14 cellular contexts compared by ENCODE assay signal in genomic region chr10:74821501-74821900, GRCh38. TPM values are rescaled to one million over a fixed set of nuclear protein-coding genes. Genes with fewer than 3 reads are reported as not detected.
A peak's percentile ranks its signal among the peaks of the same experiment; 100 is the strongest.
DNase-seq lines count a peak whose midpoint lies in the region; ATAC-seq and TF ChIP-seq lines count a peak whose summit lies in the region.
"Had no signal": no experiment of that assay in that cellular context is flagged by ENCODE, and none has a peak within 500 bp of the region (broad histone marks: within the 10 kb centered on the region; RNA-seq: fewer than 3 reads in every experiment).

No MANE protein-coding gene starts in this region.

- DNase-seq in DMS53 treated with DMSO at 0.1 percent for 48 hours (lab: John Stamatoyannopoulos, UW; ENCODE audit: unreplicated experiment) (peak; percentile 59), NCI-H1417 (lab: John Stamatoyannopoulos, UW) (peak in 2 of 3 experiments; percentile 17 to 65), psoas muscle (no peak), aorta (no peak), esophagus muscularis mucosa (ENCODE audit: extremely low spot score) (no peak), OCI-M1 (lab: John Stamatoyannopoulos, UW) (no peak)
- DNase-seq: activated naive CD4-positive, alpha-beta T cell treated with anti-CD3 and anti-CD28 coated beads, Interleukin-2, amount 50 U/mL, for 16 hours; C1 segment of cervical spinal cord; caudate nucleus; NCI-H187; retina; stimulated activated CD4-positive, alpha-beta T cell treated with anti-CD3 and anti-CD28 coated beads, Interleukin-4, amount 100 ng/mL, for 1 hour had no signal

- peak overlapping the region in 2 of 5 experiments; percentile 36 to 91 for H3K4me3 Mint-ChIP-seq in brain

- H3K4me1 ChIP-seq in psoas muscle (peaks cover 33% of the 10 kb centered on the region), aorta (ENCODE audit: control insufficient read depth in 1 of 2, insufficient read depth in 2 of 2, low read length in 2 of 2) (peaks cover 2 to 5% of the 10 kb centered on the region in 2 donors), esophagus muscularis mucosa (peaks cover 26 to 33% (median 30%) of the 10 kb centered on the region in 4 donors)

- WGBS in psoas muscle, 3 donors = 41 to 75% (median 53%) methylated on average over 3 of the region's 3 CpGs
- WGBS in aorta, 2 donors = 28 to 29% methylated on average over 3 of the region's 3 CpGs
- 85% methylated on average over 3 of the region's 3 CpGs for WGBS in esophagus muscularis mucosa

- H3K4me3 ChIP-seq in psoas muscle (no peak overlapping the region), aorta (ENCODE audit: low read length in 2 of 2) (no peak overlapping the region), esophagus muscularis mucosa (no peak overlapping the region)
- H3K4me3 ChIP-seq: SJSA1 had no signal

- peaks cover 4% of the 10 kb centered on the region for H3K36me3 Mint-ChIP-seq in brain

- H3K27me3 ChIP-seq in psoas muscle (ENCODE audit: insufficient read depth in 3 of 3, low read length in 2 of 3) (no peaks in the 10 kb centered on the region), aorta (ENCODE audit: control insufficient read depth in 1 of 2, insufficient read depth in 2 of 2, low read length in 1 of 2) (no peaks in the 10 kb centered on the region), esophagus muscularis mucosa (no peaks in the 10 kb centered on the region)
- H3K27me3 ChIP-seq: SJSA1 had no signal

- no peaks in the 10 kb centered on the region for H3K27me3 Mint-ChIP-seq in brain

- H3K27ac ChIP-seq in psoas muscle (peak overlapping the region; percentile 88), aorta (ENCODE audit: low read depth in 1 of 2, low read length in 2 of 2) (no peak overlapping the region), esophagus muscularis mucosa (replicated peaks in 1 of 4) (no peak overlapping the region)
- H3K27ac ChIP-seq: SJSA1 had no signal

- H3K9me3 ChIP-seq in psoas muscle (no peaks in the 10 kb centered on the region), aorta (ENCODE audit: control insufficient read depth, low read length) (no peaks in the 10 kb centered on the region), esophagus muscularis mucosa (no peaks in the 10 kb centered on the region)

- H3K9me3 Mint-ChIP-seq in brain = peaks cover 8 to 14% (median 11%) of the 10 kb centered on the region in 5 experiments

- intact Hi-C loops in psoas muscle (cut with DNase I) = loop anchor here in 1 of 2 donors (5.0 to 10.0 kb wide), 2 partner anchors 286 to 413 kb away; partner anchors contain the start of gene COMTD1
- intact Hi-C loops in aorta (cut with DNase I) = loop anchor here (10.0 kb wide), 2 partner anchors 103 to 557 kb away; no protein-coding TSS in a partner anchor
- intact Hi-C loops in esophagus muscularis mucosa (cut with DNase I) = loop anchor here (5.0 to 10.0 kb wide), 3 partner anchors 196 to 557 kb away; no protein-coding TSS in a partner anchor

- H3K36me3 ChIP-seq in psoas muscle (ENCODE audit: insufficient read depth in 1 of 2, low read depth in 1 of 2) (no peaks in the 10 kb centered on the region), aorta (ENCODE audit: control insufficient read depth in 1 of 2, insufficient read depth in 2 of 2, low read length in 1 of 2) (no peaks in the 10 kb centered on the region), esophagus muscularis mucosa (no peaks in the 10 kb centered on the region)
- H3K36me3 ChIP-seq: SJSA1 had no signal

- no peak for TF ChIP-seq POLR2A in esophagus muscularis mucosa (IDR thresholded peaks at IDR 0.05; ENCODE audit: low read depth)

- ATAC-seq in psoas muscle (no peak), aorta (ENCODE audit: low FRiP score) (no peak)

- peak overlapping the region in 3 of 5 experiments; percentile 53 to 90 (median 88) for H3K27ac Mint-ChIP-seq in brain

- H3K4me1 Mint-ChIP-seq in brain = peaks cover 34% of the 10 kb centered on the region

- no peak for TF ChIP-seq CTCF in brain (conservative IDR thresholded peaks at IDR 0.05)
- no peak for TF ChIP-seq CTCF in psoas muscle (IDR thresholded peaks at IDR 0.05)
- TF ChIP-seq CTCF in esophagus muscularis mucosa (IDR thresholded peaks at IDR 0.05) = no peak

- TF ChIP-seq EP300 in esophagus muscularis mucosa (IDR thresholded peaks at IDR 0.05) = no peak

RNA-seq across cellular contexts. Expression of gene KAT6B, which starts 4.9 kb away (rescaled TPM):
- 16.7 TPM for polyA plus RNA-seq in brain (ENCODE audit: insufficient read depth, low read depth, low replicate concordance)
- 10 to 100 TPM; 16.9 to 21.3 (median 18.8) TPM for total RNA-seq in psoas muscle
- 1 to 10 TPM; 2.1 to 7.2 (median 5.0) TPM for polyA plus RNA-seq in psoas muscle
- total RNA-seq in aorta = 10 to 100 TPM; 29.4 to 47.5 TPM
- 10 to 100 TPM in 1 of 2 donors, 1 to 10 TPM in 1; 8.5 to 13.5 TPM for polyA plus RNA-seq in aorta
- total RNA-seq in esophagus muscularis mucosa = 10 to 100 TPM; 50.0 to 75.8 (median 57.5) TPM

Comparison
In these comparisons a context has a peak if more than half of its experiments do, and no peak if none do; other contexts are left out.
1. DNase-seq: peak in DMS53 treated with DMSO at 0.1 percent for 48 hours (single experiment) and NCI-H1417 (2 of 3); none in psoas muscle (0 of 2), aorta (0 of 2), esophagus muscularis mucosa (single experiment) and OCI-M1 (single experiment).